13 cellular contexts compared by ENCODE assay signal in the genomic region with DNA sequence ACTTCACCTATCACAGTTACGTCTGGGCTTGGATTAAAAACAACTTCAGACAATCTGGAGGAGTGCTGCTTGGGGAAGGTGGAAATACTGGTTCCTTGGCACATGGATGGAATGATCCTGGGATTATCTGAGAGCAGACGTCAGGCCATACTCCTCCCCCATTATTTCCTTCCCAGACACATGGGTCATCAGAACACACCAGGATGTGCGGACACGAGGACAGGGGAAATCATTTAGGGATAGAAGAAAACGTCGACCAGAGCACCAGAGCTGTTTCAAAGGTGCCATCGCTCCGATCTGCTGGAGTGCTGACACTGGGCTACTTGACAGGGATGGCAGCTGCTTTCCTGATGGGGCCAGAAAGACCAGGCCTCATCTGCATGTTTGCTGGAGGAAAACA. TPM values are rescaled to one million over a fixed set of nuclear protein-coding genes. Genes with fewer than 3 reads are reported as not detected.
DNase-seq lines count a peak whose midpoint lies in the region; ATAC-seq and TF ChIP-seq lines count a peak whose summit lies in the region.
"Had no signal": no experiment of that assay in that cellular context is flagged by ENCODE, and none has a peak within 500 bp of the region (broad histone marks: within the 10 kb centered on the region; RNA-seq: fewer than 3 reads in every experiment).

No MANE protein-coding gene starts in this region.

- H3K27ac ChIP-seq in SK-N-MC: peak overlapping the region; percentile 85; the same call in 1 of the 2 replicates
- peak overlapping the region; percentile 1 for H3K27ac ChIP-seq in cardiac muscle cell
- H3K27ac ChIP-seq in skin epidermis: peak overlapping the region in 11 of 21 experiments; percentile 0 to 78 (median 45)
- H3K27ac ChIP-seq: KMS-11 had no signal

- no peaks in the 10 kb centered on the region for H3K27me3 Mint-ChIP-seq in IgD-negative memory B cell

- peaks cover 8% of the 10 kb centered on the region for H3K36me3 Mint-ChIP-seq in IgD-negative memory B cell

- no peaks in the 10 kb centered on the region for H3K4me1 ChIP-seq in cardiac muscle cell (ENCODE audit: low read depth)

- DNase-seq in SK-N-MC (ENCODE audit: low read depth, low spot score): no peak
- peak in 1 of 2 donors; percentile 51 for DNase-seq in cardiac muscle cell (ENCODE audit: low read depth in 1 of 2, low spot score in 1 of 2)
- no peak for DNase-seq in SHP77 treated with DMSO at 0.1 percent for 48 hours (lab: John Stamatoyannopoulos, UW)
- no peak for DNase-seq in left colon
- DNase-seq in amygdala (lab: John Stamatoyannopoulos, UW): no peak
- DNase-seq: stimulated activated CD4-positive, alpha-beta T cell treated with anti-CD3 and anti-CD28 coated beads, Interleukin-4, amount 100 ng/mL, for 4 hours had no signal

- peak overlapping the region in 2 of 3 donors; percentile 77 to 88 for H3K27ac Mint-ChIP-seq in IgD-negative memory B cell
- H3K27ac Mint-ChIP-seq: T-helper 2 cell treated with Interferon-gamma antibody and Interleukin-4, amounts not matched to agents 5 μg/mL and 100 μg/mL, for 36 hours had no signal

- H3K9me3 Mint-ChIP-seq in IgD-negative memory B cell: no peaks in the 10 kb centered on the region
- H3K9me3 Mint-ChIP-seq: T-helper 2 cell treated with Interferon-gamma antibody and Interleukin-4, amounts not matched to agents 5 μg/mL and 100 μg/mL, for 36 hours had no signal

- intact Hi-C loops in left colon (cut with DNase I, micrococcal nuclease): no loop called here

- H3K9me3 ChIP-seq in SK-N-MC (ENCODE audit: low read depth, low read length) (no peaks in the 10 kb centered on the region), cardiac muscle cell (ENCODE audit: low read depth) (no peaks in the 10 kb centered on the region)

- no peak overlapping the region for H3K4me3 ChIP-seq in SK-N-MC
- no peak overlapping the region for H3K4me3 ChIP-seq in cardiac muscle cell
- H3K4me3 ChIP-seq in skin epidermis: no peak overlapping the region

- H3K4me1 Mint-ChIP-seq in IgD-negative memory B cell: peaks cover 10 to 21% (median 20%) of the 10 kb centered on the region in 3 donors

- H3K36me3 ChIP-seq in SK-N-MC (ENCODE audit: insufficient read depth, low read length) (peaks cover 35% of the 10 kb centered on the region), cardiac muscle cell (peaks cover 16% of the 10 kb centered on the region)

- no peaks in the 10 kb centered on the region for H3K27me3 ChIP-seq in cardiac muscle cell

- ATAC-seq in left colon: no peak

- no peak for TF ChIP-seq CTCF in cardiac muscle cell (IDR thresholded peaks at IDR 0.05; ENCODE audit: low read depth, low read length)

- no peak overlapping the region for H3K9ac ChIP-seq in SK-N-MC (ENCODE audit: insufficient read length)
- H3K9ac ChIP-seq: KMS-11, parathyroid adenoma had no signal

- H3K4me3 Mint-ChIP-seq in IgD-negative memory B cell: peak overlapping the region in 1 of 4 donors; percentile 37
- H3K4me3 Mint-ChIP-seq: T-helper 2 cell treated with Interferon-gamma antibody and Interleukin-4, amounts not matched to agents 5 μg/mL and 100 μg/mL, for 36 hours had no signal

RNA-seq across cellular contexts. Expression of a gene that starts 31.8 kb away (rescaled TPM):
- polyA plus RNA-seq in IgD-negative memory B cell (not detected), cardiac muscle cell (not detected in 2 replicates)
- total RNA-seq in cardiac muscle cell (not detected in 2 replicates), left colon (under 1 TPM; 0.34 to 0.81 TPM)
- total RNA-seq: activated CD8-positive, alpha-beta memory T cell treated with anti-CD3 and anti-CD28 coated beads for 36 hours; lung microvascular endothelial cell had no signal

RNA-seq across cellular contexts. Expression of a gene that starts 57.7 kb away (rescaled TPM):
- polyA plus RNA-seq in IgD-negative memory B cell (42.2 TPM), cardiac muscle cell (69.3 and 79.0 TPM in 2 replicates)
- total RNA-seq in cardiac muscle cell (52.0 and 52.3 TPM in 2 replicates), left colon (10 to 100 TPM; 38.2 to 54.3 TPM)

Comparison
In these comparisons a context has a peak if more than half of its experiments do, and no peak if none do; other contexts are left out.
1. H3K27ac ChIP-seq: peak in every context shown above with its lines; median percentile 85 in SK-N-MC; 45 in skin epidermis; 1 in cardiac muscle cell.